Comparison of ENCODE assay signal across 25 cellular contexts in the genomic region with DNA sequence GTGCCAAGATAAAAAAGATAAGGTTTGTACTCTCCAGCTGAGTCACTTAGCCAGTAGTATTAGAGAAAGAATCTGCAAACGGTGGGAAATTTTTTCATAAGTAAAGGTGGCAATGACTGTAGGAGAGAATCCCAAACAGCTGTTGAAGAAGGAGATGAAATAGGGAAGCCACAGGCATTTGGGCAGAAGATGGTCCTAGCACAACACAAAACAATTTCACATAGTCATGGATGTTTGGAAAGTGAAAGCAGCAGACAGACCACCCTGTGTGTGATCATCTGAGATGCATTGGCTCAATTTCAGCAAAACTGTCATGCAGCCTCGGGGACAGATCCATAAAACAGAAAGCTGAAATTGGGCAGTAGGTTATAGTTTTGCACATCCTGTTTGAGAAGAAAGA.
DNase-seq lines count a peak whose midpoint lies in the region; ATAC-seq and FAIRE-seq lines count a peak whose summit lies in the region.
"Had no signal": no experiment of that assay in that cellular context is flagged by ENCODE, and none has a peak within 500 bp of the region (broad histone marks: within the 10 kb centered on the region; RNA-seq: fewer than 3 reads in every experiment).

No MANE protein-coding gene starts in this region.

- DNase-seq in ACHN (peak; percentile 2), Karpas-422 (no peak), adipocyte (ENCODE audit: low read depth) (peak; percentile 15), myocyte (ENCODE audit: low read depth) (peak; percentile 35), head of caudate nucleus (no peak), AG20443 (ENCODE audit: low spot score) (no peak), urothelium cell line (ENCODE audit: low spot score) (no peak)
- DNase-seq: activated B cell treated with CpG ODN at 0.5 μM for 24 hours; activated CD8-positive, alpha-beta T cell treated with anti-CD3 and anti-CD28 coated beads for 36 hours; activated naive CD4-positive, alpha-beta T cell treated with Interleukin-2 at 50 U/mL for 16 hours; activated T-cell treated with anti-CD3 and anti-CD28 coated beads, Interleukin-2, amount 50 U/mL, for 1 hour; aorta; CD4-positive, alpha-beta T cell; colonic mucosa; hypothalamus; KG1; natural killer cell; NCI-H1092 treated with DMSO at 0.1 percent for 48 hours; NCI-H510A; posterior cingulate gyrus; stimulated activated CD4-positive, alpha-beta T cell treated with anti-CD3 and anti-CD28 coated beads, Interleukin-4, amount 100 ng/mL, for 24 hours; stomach had no signal

- H3K9me3 ChIP-seq in Karpas-422 (ENCODE audit: low read length) (peaks cover 6% of the 10 kb centered on the region; the same call in 1 of the 2 replicates), adipocyte (ENCODE audit: control insufficient read depth, low read length) (no peaks in the 10 kb centered on the region)
- H3K9me3 ChIP-seq: colonic mucosa, stomach had no signal

- no peak overlapping the region for H3K27ac ChIP-seq in Karpas-422 (ENCODE audit: low read length)
- H3K27ac ChIP-seq: colonic mucosa, skin epidermis, stomach had no signal

- peak overlapping the region; percentile 52 for H2AFZ ChIP-seq in Karpas-422 (ENCODE audit: low read length)

- H3K27me3 ChIP-seq in Karpas-422 (ENCODE audit: low read length) (no peaks in the 10 kb centered on the region), adipocyte (replicated peaks; ENCODE audit: control insufficient read depth, insufficient read depth, low read length) (no peaks in the 10 kb centered on the region)
- H3K27me3 ChIP-seq: colonic mucosa, stomach had no signal

- H4K20me1 ChIP-seq in Karpas-422 (ENCODE audit: insufficient read depth, low read depth, low read length), result no peaks in the 10 kb centered on the region

- no peak overlapping the region for H3K4me3 ChIP-seq in Karpas-422 (ENCODE audit: low read length)
- peak overlapping the region; percentile 7 for H3K4me3 ChIP-seq in adipocyte (ENCODE audit: low read length)
- H3K4me3 ChIP-seq: colonic mucosa, skin epidermis, stomach had no signal

- no peak for ATAC-seq in HG02852 (IDR thresholded peaks at IDR 0.05; ENCODE audit: unreplicated experiment)
- ATAC-seq: activated CD8-positive, alpha-beta T cell treated with anti-CD3 and anti-CD28 coated beads for 36 hours; natural killer cell had no signal

- no peak overlapping the region for H3K4me2 ChIP-seq in Karpas-422 (ENCODE audit: low read depth, low read length, poor library complexity, severe bottlenecking)

- no peaks in the 10 kb centered on the region for H3K79me2 ChIP-seq in Karpas-422 (ENCODE audit: low read length)

- intact Hi-C loops in head of caudate nucleus (cut with DNase I), result no loop called here

- in situ Hi-C loops in ACHN (cut with HindIII; ENCODE audit: low pct_ligation_motif_present, low pct_unique_long_range_greater_than_20kb, low sequenced_read_pairs), result no loop called here

- H3K4me1 ChIP-seq in Karpas-422 (ENCODE audit: low read length) (no peaks in the 10 kb centered on the region), adipocyte (ENCODE audit: control insufficient read depth, insufficient read depth, low read length) (no peaks in the 10 kb centered on the region)
- H3K4me1 ChIP-seq: colonic mucosa, stomach had no signal

- FAIRE-seq in urothelium cell line (lab: Jason Lieb, UNC), result no peak
- FAIRE-seq: endometrium had no signal

- no peaks in the 10 kb centered on the region for H3K36me3 ChIP-seq in Karpas-422 (ENCODE audit: insufficient read depth, low read length)
- H3K36me3 ChIP-seq in adipocyte (ENCODE audit: control insufficient read depth, insufficient read depth, low read length, severe bottlenecking), result no peaks in the 10 kb centered on the region
- H3K36me3 ChIP-seq: colonic mucosa, stomach had no signal

- no peaks in the 10 kb centered on the region for H3K9me2 ChIP-seq in Karpas-422 (replicated peaks; ENCODE audit: insufficient read depth, low read length)

- H3K9ac ChIP-seq in Karpas-422 (ENCODE audit: low read length), result no peak overlapping the region
- H3K9ac ChIP-seq in adipocyte (ENCODE audit: low read length), result no peak overlapping the region

Comparison
In these comparisons a context has a peak if more than half of its experiments do, and no peak if none do; other contexts are left out.
1. DNase-seq: peak in ACHN (single experiment), adipocyte (single experiment) and myocyte (single experiment); none in Karpas-422 (single experiment), head of caudate nucleus (0 of 42), AG20443 (single experiment) and urothelium cell line (single experiment).